Comparison of ENCODE assay signal across 8 cellular contexts in the genomic region with DNA sequence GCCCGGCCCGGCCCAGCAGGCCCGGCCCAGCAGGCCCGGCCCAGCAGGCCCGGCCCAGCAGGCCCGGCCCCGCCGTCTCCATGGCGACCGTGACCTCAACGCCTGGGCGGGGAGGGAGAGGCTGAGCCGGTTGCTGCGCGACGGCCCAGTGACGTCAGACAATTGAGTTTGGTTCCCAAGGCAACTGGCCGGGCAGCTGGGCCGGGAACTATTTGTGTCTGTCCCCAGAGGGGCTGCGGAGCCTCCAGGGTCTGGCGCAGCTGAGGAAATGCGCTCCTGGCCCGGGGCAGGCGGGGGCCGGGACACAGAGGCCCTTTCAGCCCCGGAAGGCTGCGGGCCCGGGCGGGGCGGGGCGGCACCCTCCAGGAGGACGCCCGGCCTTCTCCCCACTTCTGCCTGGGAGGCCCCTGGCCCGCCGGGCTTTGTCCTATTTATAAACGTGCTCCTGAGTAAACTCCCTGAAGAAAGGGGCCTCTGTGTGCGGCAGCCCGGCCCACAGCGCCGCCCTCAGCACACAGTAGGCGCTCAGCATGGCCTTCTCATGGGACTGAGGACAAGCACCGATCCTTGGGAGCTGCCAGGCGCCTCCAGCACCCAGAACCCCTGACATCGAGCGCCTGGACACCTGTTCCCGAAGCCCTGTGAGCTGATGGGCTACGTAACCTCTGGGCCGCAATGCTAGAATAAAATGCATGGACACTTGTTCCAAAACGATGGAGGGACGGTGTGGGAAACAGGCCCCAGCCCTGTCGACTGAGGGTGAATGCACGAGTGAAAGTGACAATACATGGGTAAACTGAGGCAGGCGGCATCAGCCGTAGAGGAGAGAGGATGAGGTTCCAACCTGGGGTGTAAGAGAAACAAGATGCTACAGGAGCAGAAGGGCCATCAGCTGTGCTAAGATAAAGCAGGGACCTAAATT. TPM values are rescaled to one million over a fixed set of nuclear protein-coding genes. Genes with fewer than 3 reads are reported as not detected.
DNase-seq lines count a peak whose midpoint lies in the region; TF ChIP-seq lines count a peak whose summit lies in the region.

No MANE protein-coding gene starts in this region.

- H3K36me3 ChIP-seq in Loucy (ENCODE audit: insufficient read depth, low read length) (no peaks in the 10 kb centered on the region), neural progenitor cell (no peaks in the 10 kb centered on the region), stomach (no peaks in the 10 kb centered on the region)

- TF ChIP-seq EP300 in stomach (IDR thresholded peaks at IDR 0.05) = peak; percentile 88

- peaks cover 47% of the 10 kb centered on the region for H3K4me1 Mint-ChIP-seq in neural progenitor cell

- H3K79me2 ChIP-seq in Loucy (ENCODE audit: insufficient read depth, low read length) = no peaks in the 10 kb centered on the region
- H3K79me2 ChIP-seq in neural progenitor cell (ENCODE audit: low read depth) = no peaks in the 10 kb centered on the region

- peak overlapping the region; percentile 100 for H3K27ac Mint-ChIP-seq in neural progenitor cell

- 14 to 23% (median 18%) methylated on average over 24 to 52 of the region's 54 CpGs for WGBS in stomach, 5 donors

- H3F3A ChIP-seq in Loucy (ENCODE audit: low read depth) = no peaks in the 10 kb centered on the region
- peaks cover 51% of the 10 kb centered on the region for H3F3A ChIP-seq in neural progenitor cell (ENCODE audit: low read depth)

- DNase-seq in Daoy (ENCODE audit: low read depth) = peak; percentile 98
- DNase-seq in GOT3 (lab: John Stamatoyannopoulos, UW) = peak; percentile 90
- DNase-seq in SHP77 treated with DMSO at 0.1 percent for 48 hours (lab: John Stamatoyannopoulos, UW) = peak; percentile 82
- peak; percentile 88 for DNase-seq in activated gamma-delta T cell treated with Interleukin-2 at 50 U/mL for 16 hours
- peak; percentile 96 to 99 for DNase-seq in foreskin fibroblast
- DNase-seq in neural progenitor cell (ENCODE audit: low spot score) = peak; percentile 100
- peak; percentile 100 for DNase-seq in stomach

- H3K9me2 ChIP-seq in Loucy (replicated peaks; ENCODE audit: low read depth, low read length) = no peaks in the 10 kb centered on the region

- H3K4me2 ChIP-seq in Loucy (ENCODE audit: low read depth, low read length, poor library complexity, severe bottlenecking) (peak overlapping the region; percentile 58), neural progenitor cell (peak overlapping the region; percentile 77)

- no peak for TF ChIP-seq POLR2A in stomach (IDR thresholded peaks at IDR 0.05)

- H4K20me1 ChIP-seq in Loucy (ENCODE audit: insufficient read depth, low read length, poor library complexity, severe bottlenecking) = no peaks in the 10 kb centered on the region
- H4K20me1 ChIP-seq in neural progenitor cell (ENCODE audit: low read depth) = peaks cover 2% of the 10 kb centered on the region

- H3K27me3 Mint-ChIP-seq in neural progenitor cell (ENCODE audit: insufficient read depth, low read depth) = peaks cover 18% of the 10 kb centered on the region

- H3K4me3 ChIP-seq in Loucy (ENCODE audit: low read length, poor library complexity, severe bottlenecking) (peak overlapping the region; percentile 63), foreskin fibroblast (ENCODE audit: low read depth in 1 of 2, low read length in 2 of 2) (peak overlapping the region; percentile 51 to 53), neural progenitor cell (peak overlapping the region; percentile 40), stomach (peak overlapping the region; percentile 37 to 50 (median 44))

- H3K9me3 Mint-ChIP-seq in neural progenitor cell = no peaks in the 10 kb centered on the region

- intact Hi-C loops in stomach (cut with DNase I; ENCODE audit: low total_unique reads) = loop anchor here (5.0 kb wide), 1 partner anchor 107 kb away; no protein-coding TSS in a partner anchor

- no peaks in the 10 kb centered on the region for H3K9me3 ChIP-seq in Loucy (ENCODE audit: insufficient read depth, low read depth, low read length)
- H3K9me3 ChIP-seq in neural progenitor cell (ENCODE audit: low read depth) = no peaks in the 10 kb centered on the region
- H3K9me3 ChIP-seq in stomach = no peaks in the 10 kb centered on the region

- H3K9ac ChIP-seq in Loucy (ENCODE audit: low read depth, low read length, poor library complexity, severe bottlenecking) (no peak overlapping the region), neural progenitor cell (no peak overlapping the region)

- no peaks in the 10 kb centered on the region for H3K36me3 Mint-ChIP-seq in neural progenitor cell

- H3K4me1 ChIP-seq in Loucy (ENCODE audit: insufficient read depth, low read length, poor library complexity, severe bottlenecking) (peaks cover 6% of the 10 kb centered on the region), neural progenitor cell (peaks cover 36% of the 10 kb centered on the region), stomach (peaks cover 23 to 65% (median 38%) of the 10 kb centered on the region in 4 donors)

- H3K27ac ChIP-seq in neural progenitor cell = peak overlapping the region; percentile 98
- peak overlapping the region; percentile 95 to 99 (median 97) for H3K27ac ChIP-seq in stomach

- H2AFZ ChIP-seq in Loucy (ENCODE audit: low read length) = no peak overlapping the region
- H2AFZ ChIP-seq in neural progenitor cell (replicated peaks) = peak overlapping the region; percentile 2

- TF ChIP-seq CTCF in Loucy (conservative IDR thresholded peaks at IDR 0.05; ENCODE audit: low read length) (no peak), foreskin fibroblast (IDR thresholded peaks at IDR 0.05; ENCODE audit: low read depth, low read length) (no peak), neural progenitor cell (IDR thresholded peaks at IDR 0.05) (no peak), stomach (IDR thresholded peaks at IDR 0.05) (no peak)

- peak overlapping the region; percentile 78 for H3K4me3 Mint-ChIP-seq in neural progenitor cell

- H3K27me3 ChIP-seq in Loucy (ENCODE audit: insufficient read depth, low read length, poor library complexity, severe bottlenecking) = no peaks in the 10 kb centered on the region
- H3K27me3 ChIP-seq in neural progenitor cell = no peaks in the 10 kb centered on the region
- H3K27me3 ChIP-seq in stomach = no peaks in the 10 kb centered on the region

RNA-seq across cellular contexts. Expression of gene TEX44, which starts 12.3 kb away (rescaled TPM):
- total RNA-seq in Daoy (2014; rRNA removed; shearing (Covaris generic)) = not detected in 2 replicates
- total RNA-seq in neural progenitor cell (ENCODE audit: low replicate concordance) (not detected in 2 replicates), stomach (not detected)
- polyA plus RNA-seq in stomach = not detected

Comparison
In these comparisons a context has a peak if more than half of its experiments do, and no peak if none do; other contexts are left out.
1. Peak in every context shown above with its lines: DNase-seq, H3K4me3 ChIP-seq and H3K27ac ChIP-seq.